In genomic region chr9:125746017-125746773, GRCh38 we compare ENCODE assay signal across 8 cellular contexts. TPM values are rescaled to one million over a fixed set of nuclear protein-coding genes. Genes with fewer than 3 reads are reported as not detected.
DNase-seq lines count a peak whose midpoint lies in the region; ATAC-seq, FAIRE-seq and TF ChIP-seq lines count a peak whose summit lies in the region.

No MANE protein-coding gene starts in this region.

- no peak for FAIRE-seq in pancreas (lab: Jason Lieb, UNC)

- H3K4me3 ChIP-seq in pancreas (peak overlapping the region; percentile 51 to 89 (median 75)), tibial artery (peak overlapping the region; percentile 85 to 97)

- H3K9me3 ChIP-seq in pancreas (no peaks in the 10 kb centered on the region), tibial artery (no peaks in the 10 kb centered on the region)

- intact Hi-C loops in Right ventricle myocardium superior (cut with DNase I) (no loop called here), pancreas (cut with DNase I) (no loop called here), tibial artery (cut with DNase I; ENCODE audit: low total_unique reads) (loop anchor here (5.0 kb wide), 1 partner anchor 39 kb away; the partner anchor contains the start of gene MAPKAP1)

- peak; percentile 83 for TF ChIP-seq POLR2A in GM10847 (IDR thresholded peaks at IDR 0.05; ENCODE audit: extremely low read depth, insufficient read length)

- H3K36me3 ChIP-seq in pancreas (no peaks in the 10 kb centered on the region), tibial artery (no peaks in the 10 kb centered on the region)

- peak; percentile 82 for DNase-seq in NCI-H1105 treated with DMSO at 0.1 percent for 48 hours (lab: John Stamatoyannopoulos, UW)
- peak; percentile 95 for DNase-seq in SKM-1 treated with dmso at 0.1 percent for 144 hours (lab: John Stamatoyannopoulos, UW; ENCODE audit: unreplicated experiment)
- DNase-seq in activated naive CD8-positive, alpha-beta T cell treated with anti-CD3 and anti-CD28 coated beads, Interleukin-2, amount 50 U/mL, for 16 hours (ENCODE audit: low read depth, low spot score): peak; percentile 83
- DNase-seq in Right ventricle myocardium superior: peak; percentile 97
- DNase-seq in pancreas: peak; percentile 92 to 98 (median 95)
- peak; percentile 92 to 96 for DNase-seq in tibial artery

- WGBS in pancreas, 2 donors: 0 to 1% methylated on average over 47 to 79 of the region's 79 CpGs

- TF ChIP-seq CTCF in pancreas (IDR thresholded peaks at IDR 0.05) (no peak), tibial artery (IDR thresholded peaks at IDR 0.05) (no peak)

- ATAC-seq in HG02642 (IDR thresholded peaks at IDR 0.05; ENCODE audit: poor library complexity, unreplicated experiment) (peak; percentile 79), Right ventricle myocardium superior (ENCODE audit: poor library complexity) (peak; percentile 97), pancreas (peak; percentile 92 to 97 (median 93))

- H3K27ac ChIP-seq in pancreas (peak overlapping the region; percentile 67 to 81 (median 71)), tibial artery (peak overlapping the region; percentile 83 to 84)

- H3K27me3 ChIP-seq in pancreas (no peaks in the 10 kb centered on the region), tibial artery (peaks cover 0 to 2% of the 10 kb centered on the region in 2 donors)

- no peaks in the 10 kb centered on the region for H3K4me1 ChIP-seq in pancreas
- H3K4me1 ChIP-seq in tibial artery: peaks cover 0 to 30% (median 8%) of the 10 kb centered on the region in 4 donors

RNA-seq across cellular contexts. Expression of gene PBX3, which starts 1.0 kb away (rescaled TPM):
- 54.1 TPM for total RNA-seq in Right ventricle myocardium superior
- total RNA-seq in pancreas: 10 to 100 TPM; 17.0 to 36.8 (median 22.4) TPM
- polyA plus RNA-seq in pancreas: 10 to 100 TPM in 1 of 2 donors, 1 to 10 TPM in 1; 8.9 to 20.6 TPM

RNA-seq across cellular contexts. Expression of gene MAPKAP1, which starts 39.2 kb away (rescaled TPM):
- total RNA-seq in Right ventricle myocardium superior: 122 TPM
- 10 to 100 TPM; 22.4 to 42.0 (median 30.4) TPM for total RNA-seq in pancreas
- 10 to 100 TPM; 18.7 to 36.4 TPM for polyA plus RNA-seq in pancreas

Comparison
In these comparisons a context has a peak if more than half of its experiments do, and no peak if none do; other contexts are left out.
1. Peak in every context shown above with its lines: DNase-seq, ATAC-seq, H3K4me3 ChIP-seq and H3K27ac ChIP-seq.